ENCODE assay signal across 19 cellular contexts in the genomic region with DNA sequence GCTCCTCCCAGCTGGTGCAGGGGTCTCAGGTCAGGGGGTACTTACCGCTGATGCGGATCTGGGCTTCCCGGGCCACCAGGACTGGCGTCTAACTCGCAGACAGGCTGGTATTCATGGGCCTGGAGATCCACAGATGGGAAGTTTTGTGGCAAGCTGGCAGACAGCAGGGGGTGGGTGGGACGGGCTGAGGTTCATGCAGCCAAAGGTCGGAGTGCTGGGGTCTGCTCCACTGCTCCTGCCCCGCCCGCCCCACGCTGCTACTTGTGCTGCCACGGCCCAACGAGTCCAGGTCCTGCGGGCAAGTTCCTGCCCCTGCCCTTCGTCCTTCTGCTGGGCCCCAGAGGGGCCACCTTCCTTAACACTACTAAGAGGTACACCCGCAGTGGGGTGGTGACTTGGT. TPM values are rescaled to one million over a fixed set of nuclear protein-coding genes. Genes with fewer than 3 reads are reported as not detected.
A peak's percentile ranks its signal among the peaks of the same experiment; 100 is the strongest.
DNase-seq lines count a peak whose midpoint lies in the region; ATAC-seq and TF ChIP-seq lines count a peak whose summit lies in the region.
"Had no signal": no experiment of that assay in that cellular context is flagged by ENCODE, and none has a peak within 500 bp of the region (broad histone marks: within the 10 kb centered on the region; RNA-seq: fewer than 3 reads in every experiment).

No MANE protein-coding gene starts in this region.

- peaks cover 38% of the 10 kb centered on the region for H3K27me3 Mint-ChIP-seq in activated naive CD4-positive, alpha-beta T cell treated with anti-CD3 and anti-CD28 coated beads, Interleukin-2, amount 10 ng/mL, durations not matched to agents 7 days and 5 days
- peaks cover 2% of the 10 kb centered on the region for H3K27me3 Mint-ChIP-seq in activated naive CD4-positive, alpha-beta T cell treated with anti-CD3 and anti-CD28 coated beads for 36 hours (ENCODE audit: low read depth)
- H3K27me3 Mint-ChIP-seq in stimulated activated memory B cell treated with anti-CD40 and anti-IgM and Interleukin-4, amounts not matched to agents 10 μg/mL and 1 μg/mL and 100 μg/mL, for 72 hours, result peaks cover 4% of the 10 kb centered on the region
- peaks cover 2% of the 10 kb centered on the region for H3K27me3 Mint-ChIP-seq in T-helper 2 cell treated with Interferon-gamma antibody and Interleukin-4, amounts not matched to agents 5 μg/mL and 100 μg/mL, for 36 hours (ENCODE audit: low read depth)
- H3K27me3 Mint-ChIP-seq: activated naive CD8-positive, alpha-beta T cell treated with anti-CD3 and anti-CD28 coated beads for 36 hours had no signal

- peaks cover 3% of the 10 kb centered on the region for H3K9me3 Mint-ChIP-seq in activated naive CD4-positive, alpha-beta T cell treated with anti-CD3 and anti-CD28 coated beads, Interleukin-2, amount 10 ng/mL, durations not matched to agents 7 days and 5 days
- no peaks in the 10 kb centered on the region for H3K9me3 Mint-ChIP-seq in activated naive CD4-positive, alpha-beta T cell treated with anti-CD3 and anti-CD28 coated beads for 36 hours
- no peaks in the 10 kb centered on the region for H3K9me3 Mint-ChIP-seq in stimulated activated memory B cell treated with anti-CD40 and anti-IgM and Interleukin-4, amounts not matched to agents 10 μg/mL and 1 μg/mL and 100 μg/mL, for 72 hours
- no peaks in the 10 kb centered on the region for H3K9me3 Mint-ChIP-seq in T-helper 2 cell treated with Interferon-gamma antibody and Interleukin-4, amounts not matched to agents 5 μg/mL and 100 μg/mL, for 36 hours
- H3K9me3 Mint-ChIP-seq: activated naive CD8-positive, alpha-beta T cell treated with anti-CD3 and anti-CD28 coated beads for 36 hours; activated T-helper 1 cell treated with anti-CD3 and anti-CD28 coated beads, Interleukin-12 subunit alpha, Interleukin-12 subunit beta, Interleukin-2, Interleukin-4 antibody, amounts not matched to agents 30 ng/mL and 10 ng/mL and 1 ng/mL, durations not matched to agents 14 hours and 24 hours and 36 hours had no signal

- peaks cover 49% of the 10 kb centered on the region for H3K4me1 ChIP-seq in OCI-LY3 (ENCODE audit: low read length)
- H3K4me1 ChIP-seq: BE2C, left ventricle myocardium inferior had no signal

- H3K9me3 ChIP-seq in OCI-LY3 (ENCODE audit: insufficient read depth, low read length), result no peaks in the 10 kb centered on the region
- H3K9me3 ChIP-seq: BE2C, neutrophil had no signal

- no peaks in the 10 kb centered on the region for H4K20me1 ChIP-seq in OCI-LY3 (ENCODE audit: insufficient read depth, low read length)

- DNase-seq in activated naive CD4-positive, alpha-beta T cell treated with anti-CD3 and anti-CD28 coated beads, Interleukin-2, amount 10 ng/mL, durations not matched to agents 7 days and 5 days, result peak; percentile 16
- no peak for DNase-seq in activated naive CD4-positive, alpha-beta T cell treated with anti-CD3 and anti-CD28 coated beads for 36 hours
- peak; percentile 2 for DNase-seq in iPS-NIHi11 (ENCODE audit: low spot score)
- DNase-seq in SW 1271 (lab: John Stamatoyannopoulos, UW), result no peak
- no peak for DNase-seq in T-helper 2 cell treated with Interferon-gamma antibody and Interleukin-4, amounts not matched to agents 5 μg/mL and 100 μg/mL, for 36 hours (ENCODE audit: low spot score)
- DNase-seq in dedifferentiated amniotic fluid mesenchymal stem cell (ENCODE audit: extremely low spot score), result no peak
- DNase-seq: BE2C, left ventricle myocardium inferior, retina had no signal

- H3K9ac ChIP-seq in OCI-LY3 (ENCODE audit: low read length), result no peak overlapping the region

- CTCF ChIA-PET in activated naive CD4-positive, alpha-beta T cell treated with anti-CD3 and anti-CD28 coated beads, Interleukin-2, amount 10 ng/mL, durations not matched to agents 7 days and 5 days (lab: Charles Lee), result interaction anchor here (1.6 to 11.6 kb wide), 4 partner anchors 9 to 33 kb away, joined by 6 to 91 read pairs (median 20); a partner anchor contains a TSS
- CTCF ChIA-PET in activated naive CD4-positive, alpha-beta T cell treated with anti-CD3 and anti-CD28 coated beads for 36 hours (lab: Charles Lee), result interaction anchor here (0.7 to 1.9 kb wide), 3 partner anchors 11 to 302 kb away, joined by 3 to 12 read pairs (median 3); no protein-coding TSS in a partner anchor

- H3K27ac ChIP-seq in OCI-LY3 (ENCODE audit: low read length), result no peak overlapping the region
- H3K27ac ChIP-seq: left ventricle myocardium inferior, neutrophil, SJSA1 had no signal

- peaks cover 49% of the 10 kb centered on the region for H3K4me1 Mint-ChIP-seq in activated naive CD4-positive, alpha-beta T cell treated with anti-CD3 and anti-CD28 coated beads, Interleukin-2, amount 10 ng/mL, durations not matched to agents 7 days and 5 days
- H3K4me1 Mint-ChIP-seq in activated naive CD4-positive, alpha-beta T cell treated with anti-CD3 and anti-CD28 coated beads for 36 hours (ENCODE audit: low read depth), result peaks cover 32% of the 10 kb centered on the region
- H3K4me1 Mint-ChIP-seq in stimulated activated memory B cell treated with anti-CD40 and anti-IgM and Interleukin-4, amounts not matched to agents 10 μg/mL and 1 μg/mL and 100 μg/mL, for 72 hours, result peaks cover 65% of the 10 kb centered on the region
- peaks cover 24% of the 10 kb centered on the region for H3K4me1 Mint-ChIP-seq in T-helper 2 cell treated with Interferon-gamma antibody and Interleukin-4, amounts not matched to agents 5 μg/mL and 100 μg/mL, for 36 hours (ENCODE audit: low read depth)

- H3K4me3 ChIP-seq in OCI-LY3 (ENCODE audit: low read length), result no peak overlapping the region
- H3K4me3 ChIP-seq: K562, left ventricle myocardium inferior, SJSA1 had no signal

- H3K36me3 ChIP-seq in OCI-LY3 (replicated peaks; ENCODE audit: low read depth, low read length), result no peaks in the 10 kb centered on the region
- H3K36me3 ChIP-seq: BE2C, left ventricle myocardium inferior, neutrophil, SJSA1 had no signal

- no peaks in the 10 kb centered on the region for H3K36me3 Mint-ChIP-seq in activated naive CD4-positive, alpha-beta T cell treated with anti-CD3 and anti-CD28 coated beads, Interleukin-2, amount 10 ng/mL, durations not matched to agents 7 days and 5 days
- H3K36me3 Mint-ChIP-seq in activated naive CD4-positive, alpha-beta T cell treated with anti-CD3 and anti-CD28 coated beads for 36 hours (ENCODE audit: low read depth), result no peaks in the 10 kb centered on the region
- no peaks in the 10 kb centered on the region for H3K36me3 Mint-ChIP-seq in stimulated activated memory B cell treated with anti-CD40 and anti-IgM and Interleukin-4, amounts not matched to agents 10 μg/mL and 1 μg/mL and 100 μg/mL, for 72 hours
- H3K36me3 Mint-ChIP-seq in T-helper 2 cell treated with Interferon-gamma antibody and Interleukin-4, amounts not matched to agents 5 μg/mL and 100 μg/mL, for 36 hours (ENCODE audit: low read depth), result no peaks in the 10 kb centered on the region
- H3K36me3 Mint-ChIP-seq: activated naive CD8-positive, alpha-beta T cell treated with anti-CD3 and anti-CD28 coated beads for 36 hours had no signal

- intact Hi-C loops in activated naive CD4-positive, alpha-beta T cell treated with anti-CD3 and anti-CD28 coated beads for 36 hours (cut with micrococcal nuclease), result loop anchor here (5.0 kb wide), 1 partner anchor 80 kb away; no protein-coding TSS in a partner anchor

- H3K4me2 ChIP-seq in OCI-LY3 (ENCODE audit: low read length), result peak overlapping the region; percentile 78

- H3K27ac Mint-ChIP-seq in activated naive CD4-positive, alpha-beta T cell treated with anti-CD3 and anti-CD28 coated beads, Interleukin-2, amount 10 ng/mL, durations not matched to agents 7 days and 5 days, result no peak overlapping the region
- no peak overlapping the region for H3K27ac Mint-ChIP-seq in activated naive CD4-positive, alpha-beta T cell treated with anti-CD3 and anti-CD28 coated beads for 36 hours
- peak overlapping the region; percentile 88 for H3K27ac Mint-ChIP-seq in stimulated activated memory B cell treated with anti-CD40 and anti-IgM and Interleukin-4, amounts not matched to agents 10 μg/mL and 1 μg/mL and 100 μg/mL, for 72 hours
- no peak overlapping the region for H3K27ac Mint-ChIP-seq in T-helper 2 cell treated with Interferon-gamma antibody and Interleukin-4, amounts not matched to agents 5 μg/mL and 100 μg/mL, for 36 hours
- H3K27ac Mint-ChIP-seq: activated T-helper 1 cell treated with anti-CD3 and anti-CD28 coated beads, Interleukin-12 subunit alpha, Interleukin-12 subunit beta, Interleukin-2, Interleukin-4 antibody, amounts not matched to agents 30 ng/mL and 10 ng/mL and 1 ng/mL, durations not matched to agents 14 hours and 24 hours and 36 hours had no signal

- no peak overlapping the region for H2AFZ ChIP-seq in OCI-LY3 (ENCODE audit: low read depth, low read length)

- H3K4me3 Mint-ChIP-seq in activated naive CD4-positive, alpha-beta T cell treated with anti-CD3 and anti-CD28 coated beads, Interleukin-2, amount 10 ng/mL, durations not matched to agents 7 days and 5 days, result no peak overlapping the region
- no peak overlapping the region for H3K4me3 Mint-ChIP-seq in activated naive CD4-positive, alpha-beta T cell treated with anti-CD3 and anti-CD28 coated beads for 36 hours
- no peak overlapping the region for H3K4me3 Mint-ChIP-seq in stimulated activated memory B cell treated with anti-CD40 and anti-IgM and Interleukin-4, amounts not matched to agents 10 μg/mL and 1 μg/mL and 100 μg/mL, for 72 hours
- H3K4me3 Mint-ChIP-seq in T-helper 2 cell treated with Interferon-gamma antibody and Interleukin-4, amounts not matched to agents 5 μg/mL and 100 μg/mL, for 36 hours, result no peak overlapping the region
- H3K4me3 Mint-ChIP-seq: activated naive CD8-positive, alpha-beta T cell treated with anti-CD3 and anti-CD28 coated beads for 36 hours; activated T-helper 1 cell treated with anti-CD3 and anti-CD28 coated beads, Interleukin-12 subunit alpha, Interleukin-12 subunit beta, Interleukin-2, Interleukin-4 antibody, amounts not matched to agents 30 ng/mL and 10 ng/mL and 1 ng/mL, durations not matched to agents 14 hours and 24 hours and 36 hours had no signal

- ATAC-seq in stimulated activated memory B cell treated with anti-CD40 and anti-IgM and Interleukin-4, amounts not matched to agents 10 μg/mL and 1 μg/mL and 100 μg/mL, for 72 hours, result no peak

- TF ChIP-seq CTCF in OCI-LY3 (IDR thresholded peaks at IDR 0.05; ENCODE audit: low read depth, low read length), result no peak

- H3K79me2 ChIP-seq in OCI-LY3 (ENCODE audit: low read length), result no peaks in the 10 kb centered on the region

- peaks cover 15% of the 10 kb centered on the region for H3K27me3 ChIP-seq in OCI-LY3 (ENCODE audit: low read depth, low read length)

RNA-seq across cellular contexts. Expression of a gene that starts 3.1 kb away (rescaled TPM):
- total RNA-seq in activated naive CD4-positive, alpha-beta T cell treated with anti-CD3 and anti-CD28 coated beads for 36 hours, result not detected
- total RNA-seq: activated T-helper 1 cell treated with anti-CD3 and anti-CD28 coated beads, Interleukin-12 subunit alpha, Interleukin-12 subunit beta, Interleukin-2, Interleukin-4 antibody, amounts not matched to agents 30 ng/mL and 10 ng/mL and 1 ng/mL, durations not matched to agents 14 hours and 24 hours and 36 hours; glomerular endothelial cell; K562; left ventricle myocardium inferior; SJSA1 had no signal

RNA-seq across cellular contexts. Expression of a gene that starts 7.9 kb away (rescaled TPM):
- not detected for total RNA-seq in activated naive CD4-positive, alpha-beta T cell treated with anti-CD3 and anti-CD28 coated beads for 36 hours
- total RNA-seq: activated naive CD8-positive, alpha-beta T cell treated with anti-CD3 and anti-CD28 coated beads for 36 hours; activated T-helper 1 cell treated with anti-CD3 and anti-CD28 coated beads, Interleukin-12 subunit alpha, Interleukin-12 subunit beta, Interleukin-2, Interleukin-4 antibody, amounts not matched to agents 30 ng/mL and 10 ng/mL and 1 ng/mL, durations not matched to agents 14 hours and 24 hours and 36 hours; glomerular endothelial cell; K562; mononuclear cell; SJSA1; ureter had no signal

RNA-seq across cellular contexts. Expression of a gene that starts 17.7 kb away (rescaled TPM):
- 10 to 100 TPM; 29.7 to 30.4 TPM for total RNA-seq in activated naive CD4-positive, alpha-beta T cell treated with anti-CD3 and anti-CD28 coated beads for 36 hours

RNA-seq across cellular contexts. Expression of a gene that starts 27.0 kb away (rescaled TPM):
- total RNA-seq in activated naive CD4-positive, alpha-beta T cell treated with anti-CD3 and anti-CD28 coated beads for 36 hours, result not detected
- total RNA-seq: activated naive CD8-positive, alpha-beta T cell treated with anti-CD3 and anti-CD28 coated beads for 36 hours; activated T-helper 1 cell treated with anti-CD3 and anti-CD28 coated beads, Interleukin-12 subunit alpha, Interleukin-12 subunit beta, Interleukin-2, Interleukin-4 antibody, amounts not matched to agents 30 ng/mL and 10 ng/mL and 1 ng/mL, durations not matched to agents 14 hours and 24 hours and 36 hours; glomerular endothelial cell; K562; left ventricle myocardium inferior; mononuclear cell; SJSA1 had no signal

RNA-seq across cellular contexts. Expression of a gene that starts 40.7 kb away (rescaled TPM):
- 100 to 1,000 TPM; 347 to 356 TPM for total RNA-seq in activated naive CD4-positive, alpha-beta T cell treated with anti-CD3 and anti-CD28 coated beads for 36 hours

Comparison
In these comparisons a context has a peak if more than half of its experiments do, and no peak if none do; other contexts are left out.
1. DNase-seq: peak in activated naive CD4-positive, alpha-beta T cell treated with anti-CD3 and anti-CD28 coated beads, Interleukin-2, amount 10 ng/mL, durations not matched to agents 7 days and 5 days (single experiment) and iPS-NIHi11 (single experiment); none in activated naive CD4-positive, alpha-beta T cell treated with anti-CD3 and anti-CD28 coated beads for 36 hours (single experiment), SW 1271 (0 of 2), T-helper 2 cell treated with Interferon-gamma antibody and Interleukin-4, amounts not matched to agents 5 μg/mL and 100 μg/mL, for 36 hours (single experiment) and dedifferentiated amniotic fluid mesenchymal stem cell (single experiment).